Comparison of ENCODE assay signal across 1 cellular context in genomic region chr1:230158422-230159291, GRCh38.
TF ChIP-seq lines count a peak whose summit lies in the region.

No MANE protein-coding gene starts in this region.

TF ChIP-seq in HepG2, 621 proteins besides CTCF, POLR2A, EP300 and RAD21 (continued from another document and continues in another):
- TF ChIP-seq, protein P1, sequence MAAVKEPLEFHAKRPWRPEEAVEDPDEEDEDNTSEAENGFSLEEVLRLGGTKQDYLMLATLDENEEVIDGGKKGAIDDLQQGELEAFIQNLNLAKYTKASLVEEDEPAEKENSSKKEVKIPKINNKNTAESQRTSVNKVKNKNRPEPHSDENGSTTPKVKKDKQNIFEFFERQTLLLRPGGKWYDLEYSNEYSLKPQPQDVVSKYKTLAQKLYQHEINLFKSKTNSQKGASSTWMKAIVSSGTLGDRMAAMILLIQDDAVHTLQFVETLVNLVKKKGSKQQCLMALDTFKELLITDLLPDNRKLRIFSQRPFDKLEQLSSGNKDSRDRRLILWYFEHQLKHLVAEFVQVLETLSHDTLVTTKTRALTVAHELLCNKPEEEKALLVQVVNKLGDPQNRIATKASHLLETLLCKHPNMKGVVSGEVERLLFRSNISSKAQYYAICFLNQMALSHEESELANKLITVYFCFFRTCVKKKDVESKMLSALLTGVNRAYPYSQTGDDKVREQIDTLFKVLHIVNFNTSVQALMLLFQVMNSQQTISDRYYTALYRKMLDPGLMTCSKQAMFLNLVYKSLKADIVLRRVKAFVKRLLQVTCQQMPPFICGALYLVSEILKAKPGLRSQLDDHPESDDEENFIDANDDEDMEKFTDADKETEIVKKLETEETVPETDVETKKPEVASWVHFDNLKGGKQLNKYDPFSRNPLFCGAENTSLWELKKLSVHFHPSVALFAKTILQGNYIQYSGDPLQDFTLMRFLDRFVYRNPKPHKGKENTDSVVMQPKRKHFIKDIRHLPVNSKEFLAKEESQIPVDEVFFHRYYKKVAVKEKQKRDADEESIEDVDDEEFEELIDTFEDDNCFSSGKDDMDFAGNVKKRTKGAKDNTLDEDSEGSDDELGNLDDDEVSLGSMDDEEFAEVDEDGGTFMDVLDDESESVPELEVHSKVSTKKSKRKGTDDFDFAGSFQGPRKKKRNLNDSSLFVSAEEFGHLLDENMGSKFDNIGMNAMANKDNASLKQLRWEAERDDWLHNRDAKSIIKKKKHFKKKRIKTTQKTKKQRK (IDR thresholded peaks at IDR 0.05; ENCODE audit: low read length) = no peak
- TF ChIP-seq ZNF558 (CRISPR knock-in tag; IDR thresholded peaks at IDR 0.05; ENCODE audit: borderline replicate concordance) (0 out of 2 replicates have a peak, but pooled peaks have one; percentile 63), ZNF670 (CRISPR knock-in tag; IDR thresholded peaks at IDR 0.05; ENCODE audit: borderline replicate concordance) (peak; percentile 32; the same call in 1 of the 2 replicates), FOXK2 (IDR thresholded peaks at IDR 0.05) (peak; percentile 68; the same call in 1 of the 2 replicates), HES4 (CRISPR knock-in tag; IDR thresholded peaks at IDR 0.05; ENCODE audit: borderline replicate concordance) (no peak), CEBPB (IDR thresholded peaks at IDR 0.05; ENCODE audit: borderline replicate concordance, low read depth, low read length) (peak; percentile 82), PITX1 (CRISPR knock-in tag; IDR thresholded peaks at IDR 0.05) (peak; percentile 94), KDM4B (CRISPR knock-in tag; IDR thresholded peaks at IDR 0.05) (0 out of 2 replicates have a peak, but pooled peaks have one; percentile 15), RELA (CRISPR knock-in tag; IDR thresholded peaks at IDR 0.05) (no peak), ZEB1 (IDR thresholded peaks at IDR 0.05; ENCODE audit: insufficient replicate concordance, low read depth) (peak; percentile 86), ASH2L (IDR thresholded peaks at IDR 0.05; ENCODE audit: insufficient read length, low read depth, low read length) (peak; percentile 76), ZNF326 (CRISPR knock-in tag; IDR thresholded peaks at IDR 0.05; ENCODE audit: borderline replicate concordance) (no peak), ZNF460 (CRISPR knock-in tag; IDR thresholded peaks at IDR 0.05; ENCODE audit: borderline replicate concordance) (no peak), SMC3 (IDR thresholded peaks at IDR 0.05; ENCODE audit: low read length) (peak; percentile 41), NFRKB (IDR thresholded peaks at IDR 0.05) (no peak), CHD4 (IDR thresholded peaks at IDR 0.05; ENCODE audit: borderline replicate concordance, low read length) (no peak), ATF6 (CRISPR knock-in tag; conservative IDR thresholded peaks at IDR 0.05) (0 out of 2 replicates have a peak, but pooled peaks have one; percentile 16), ZNF720 (CRISPR knock-in tag; IDR thresholded peaks at IDR 0.05) (no peak), NR2C2 (CRISPR knock-in tag; IDR thresholded peaks at IDR 0.05; ENCODE audit: borderline replicate concordance) (peak; percentile 86), TOE1 (CRISPR knock-in tag; IDR thresholded peaks at IDR 0.05) (peak; percentile 71; the same call in 1 of the 2 replicates), PRPF4 (IDR thresholded peaks at IDR 0.05; ENCODE audit: low read depth, low read length, poor library complexity, severe bottlenecking) (peak; percentile 64), PHF21A (CRISPR knock-in tag; IDR thresholded peaks at IDR 0.05) (peak; percentile 95), PHF8 (CRISPR knock-in tag; IDR thresholded peaks at IDR 0.05) (no peak), FOXO1 (CRISPR knock-in tag; IDR thresholded peaks at IDR 0.05) (peak; percentile 90), ZKSCAN5 (CRISPR knock-in tag; IDR thresholded peaks at IDR 0.05) (no peak), ZNF672 (CRISPR knock-in tag; IDR thresholded peaks at IDR 0.05) (no peak), THAP9 (CRISPR knock-in tag; IDR thresholded peaks at IDR 0.05; ENCODE audit: borderline replicate concordance) (no peak; the same call in 1 of the 2 replicates), NFKB2 (CRISPR knock-in tag; IDR thresholded peaks at IDR 0.05; ENCODE audit: borderline replicate concordance) (no peak; the same call in 1 of the 2 replicates), ZC3H4 (CRISPR knock-in tag; IDR thresholded peaks at IDR 0.05; ENCODE audit: borderline replicate concordance) (no peak), REPIN1 (CRISPR knock-in tag; IDR thresholded peaks at IDR 0.05; ENCODE audit: borderline replicate concordance, low read depth) (peak; percentile 82), ZNF180 (CRISPR knock-in tag; IDR thresholded peaks at IDR 0.05; ENCODE audit: borderline replicate concordance, low read depth) (no peak), NCOA2 (CRISPR knock-in tag; IDR thresholded peaks at IDR 0.05) (peak; percentile 92), JUND (CRISPR knock-in tag; IDR thresholded peaks at IDR 0.05) (peak; percentile 77; the same call in 1 of the 2 replicates), ZUFSP (CRISPR knock-in tag; IDR thresholded peaks at IDR 0.05; ENCODE audit: borderline replicate concordance) (no peak), SRSF1 (optimal IDR thresholded peaks at IDR 0.05; ENCODE audit: low read depth, low read length) (no peak), ZNF781 (CRISPR knock-in tag; IDR thresholded peaks at IDR 0.05; ENCODE audit: borderline replicate concordance, not compliant biosample characterization) (peak; percentile 2)
- TF ChIP-seq, protein P2, sequence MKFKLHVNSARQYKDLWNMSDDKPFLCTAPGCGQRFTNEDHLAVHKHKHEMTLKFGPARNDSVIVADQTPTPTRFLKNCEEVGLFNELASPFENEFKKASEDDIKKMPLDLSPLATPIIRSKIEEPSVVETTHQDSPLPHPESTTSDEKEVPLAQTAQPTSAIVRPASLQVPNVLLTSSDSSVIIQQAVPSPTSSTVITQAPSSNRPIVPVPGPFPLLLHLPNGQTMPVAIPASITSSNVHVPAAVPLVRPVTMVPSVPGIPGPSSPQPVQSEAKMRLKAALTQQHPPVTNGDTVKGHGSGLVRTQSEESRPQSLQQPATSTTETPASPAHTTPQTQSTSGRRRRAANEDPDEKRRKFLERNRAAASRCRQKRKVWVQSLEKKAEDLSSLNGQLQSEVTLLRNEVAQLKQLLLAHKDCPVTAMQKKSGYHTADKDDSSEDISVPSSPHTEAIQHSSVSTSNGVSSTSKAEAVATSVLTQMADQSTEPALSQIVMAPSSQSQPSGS (CRISPR knock-in tag; IDR thresholded peaks at IDR 0.05) = peak; percentile 86
- TF ChIP-seq, protein P3, sequence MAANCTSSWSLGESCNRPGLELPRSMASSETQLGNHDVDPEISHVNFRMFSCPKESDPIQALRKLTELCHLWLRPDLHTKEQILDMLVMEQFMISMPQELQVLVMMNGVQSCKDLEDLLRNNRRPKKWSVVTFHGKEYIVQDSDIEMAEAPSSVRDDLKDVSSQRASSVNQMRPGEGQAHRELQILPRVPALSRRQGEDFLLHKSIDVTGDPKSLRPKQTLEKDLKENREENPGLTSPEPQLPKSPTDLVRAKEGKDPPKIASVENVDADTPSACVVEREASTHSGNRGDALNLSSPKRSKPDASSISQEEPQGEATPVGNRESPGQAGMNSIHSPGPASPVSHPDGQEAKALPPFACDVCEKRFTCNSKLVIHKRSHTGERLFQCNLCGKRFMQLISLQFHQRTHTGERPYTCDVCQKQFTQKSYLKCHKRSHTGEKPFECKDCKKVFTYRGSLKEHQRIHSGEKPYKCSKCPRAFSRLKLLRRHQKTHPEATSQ (CRISPR knock-in tag; IDR thresholded peaks at IDR 0.05; ENCODE audit: borderline replicate concordance) = peak; percentile 64; the same call in 1 of the 2 replicates
- TF ChIP-seq, protein P4, sequence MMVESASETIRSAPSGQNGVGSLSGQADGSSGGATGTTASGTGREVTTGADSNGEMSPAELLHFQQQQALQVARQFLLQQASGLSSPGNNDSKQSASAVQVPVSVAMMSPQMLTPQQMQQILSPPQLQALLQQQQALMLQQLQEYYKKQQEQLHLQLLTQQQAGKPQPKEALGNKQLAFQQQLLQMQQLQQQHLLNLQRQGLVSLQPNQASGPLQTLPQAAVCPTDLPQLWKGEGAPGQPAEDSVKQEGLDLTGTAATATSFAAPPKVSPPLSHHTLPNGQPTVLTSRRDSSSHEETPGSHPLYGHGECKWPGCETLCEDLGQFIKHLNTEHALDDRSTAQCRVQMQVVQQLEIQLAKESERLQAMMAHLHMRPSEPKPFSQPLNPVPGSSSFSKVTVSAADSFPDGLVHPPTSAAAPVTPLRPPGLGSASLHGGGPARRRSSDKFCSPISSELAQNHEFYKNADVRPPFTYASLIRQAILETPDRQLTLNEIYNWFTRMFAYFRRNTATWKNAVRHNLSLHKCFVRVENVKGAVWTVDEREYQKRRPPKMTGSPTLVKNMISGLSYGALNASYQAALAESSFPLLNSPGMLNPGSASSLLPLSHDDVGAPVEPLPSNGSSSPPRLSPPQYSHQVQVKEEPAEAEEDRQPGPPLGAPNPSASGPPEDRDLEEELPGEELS (CRISPR knock-in tag; IDR thresholded peaks at IDR 0.05) = peak; percentile 91
- TF ChIP-seq, protein P5, sequence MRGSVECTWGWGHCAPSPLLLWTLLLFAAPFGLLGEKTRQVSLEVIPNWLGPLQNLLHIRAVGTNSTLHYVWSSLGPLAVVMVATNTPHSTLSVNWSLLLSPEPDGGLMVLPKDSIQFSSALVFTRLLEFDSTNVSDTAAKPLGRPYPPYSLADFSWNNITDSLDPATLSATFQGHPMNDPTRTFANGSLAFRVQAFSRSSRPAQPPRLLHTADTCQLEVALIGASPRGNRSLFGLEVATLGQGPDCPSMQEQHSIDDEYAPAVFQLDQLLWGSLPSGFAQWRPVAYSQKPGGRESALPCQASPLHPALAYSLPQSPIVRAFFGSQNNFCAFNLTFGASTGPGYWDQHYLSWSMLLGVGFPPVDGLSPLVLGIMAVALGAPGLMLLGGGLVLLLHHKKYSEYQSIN (CRISPR knock-in tag; IDR thresholded peaks at IDR 0.05; ENCODE audit: borderline replicate concordance) = no peak
- TF ChIP-seq, protein P6, sequence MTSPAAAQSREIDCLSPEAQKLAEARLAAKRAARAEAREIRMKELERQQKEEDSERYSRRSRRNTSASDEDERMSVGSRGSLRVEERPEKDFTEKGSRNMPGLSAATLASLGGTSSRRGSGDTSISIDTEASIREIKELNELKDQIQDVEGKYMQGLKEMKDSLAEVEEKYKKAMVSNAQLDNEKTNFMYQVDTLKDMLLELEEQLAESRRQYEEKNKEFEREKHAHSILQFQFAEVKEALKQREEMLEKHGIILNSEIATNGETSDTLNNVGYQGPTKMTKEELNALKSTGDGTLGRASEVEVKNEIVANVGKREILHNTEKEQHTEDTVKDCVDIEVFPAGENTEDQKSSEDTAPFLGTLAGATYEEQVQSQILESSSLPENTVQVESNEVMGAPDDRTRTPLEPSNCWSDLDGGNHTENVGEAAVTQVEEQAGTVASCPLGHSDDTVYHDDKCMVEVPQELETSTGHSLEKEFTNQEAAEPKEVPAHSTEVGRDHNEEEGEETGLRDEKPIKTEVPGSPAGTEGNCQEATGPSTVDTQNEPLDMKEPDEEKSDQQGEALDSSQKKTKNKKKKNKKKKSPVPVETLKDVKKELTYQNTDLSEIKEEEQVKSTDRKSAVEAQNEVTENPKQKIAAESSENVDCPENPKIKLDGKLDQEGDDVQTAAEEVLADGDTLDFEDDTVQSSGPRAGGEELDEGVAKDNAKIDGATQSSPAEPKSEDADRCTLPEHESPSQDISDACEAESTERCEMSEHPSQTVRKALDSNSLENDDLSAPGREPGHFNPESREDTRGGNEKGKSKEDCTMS (CRISPR knock-in tag; conservative IDR thresholded peaks at IDR 0.05) = no peak
